8 cellular contexts compared by ENCODE assay signal in genomic region chr2:168758970-168759820, GRCh38. TPM values are rescaled to one million over a fixed set of nuclear protein-coding genes. Genes with fewer than 3 reads are reported as not detected.
DNase-seq lines count a peak whose midpoint lies in the region; ATAC-seq and TF ChIP-seq lines count a peak whose summit lies in the region.

No MANE protein-coding gene starts in this region.

- peaks cover 0 to 5% (median 2%) of the 10 kb centered on the region in 4 donors for H3K36me3 ChIP-seq in esophagus muscularis mucosa

- POLR2A ChIA-PET in HEK293T (lab: Yijun Ruan, JAX) (no interaction called here), T-cell (lab: Charles Lee) (no interaction called here)

- no peak overlapping the region for H3K27ac Mint-ChIP-seq in T-cell
- H3K27ac Mint-ChIP-seq in neural crest cell (ENCODE audit: unreplicated experiment): no peak overlapping the region

- H3K4me3 ChIP-seq in GM12864 (ENCODE audit: low read depth, low read length) (no peak overlapping the region), NB4 (ENCODE audit: low read depth, low read length) (no peak overlapping the region), esophagus muscularis mucosa (no peak overlapping the region)

- TF ChIP-seq CTCF in GM12864 (IDR thresholded peaks at IDR 0.05; ENCODE audit: low read depth, low read length, missing control alignments) (peak; percentile 54), NB4 (IDR thresholded peaks at IDR 0.05; ENCODE audit: low read depth, low read length) (peak; percentile 46), esophagus muscularis mucosa (IDR thresholded peaks at IDR 0.05) (peak; percentile 57 to 69 (median 62)), neural crest cell (conservative IDR thresholded peaks at IDR 0.05) (peak; percentile 73)

- no peak for TF ChIP-seq POLR2A in NB4 (IDR thresholded peaks at IDR 0.05; ENCODE audit: extremely low read depth, insufficient read length)
- TF ChIP-seq POLR2A in esophagus muscularis mucosa (IDR thresholded peaks at IDR 0.05; ENCODE audit: low read depth): no peak

- no peak overlapping the region for H3K27ac ChIP-seq in esophagus muscularis mucosa (replicated peaks in 1 of 4)

- H3K4me1 Mint-ChIP-seq in T-cell: peaks cover 48 to 51% (median 50%) of the 10 kb centered on the region in 3 donors
- no peaks in the 10 kb centered on the region for H3K4me1 Mint-ChIP-seq in neural crest cell

- CTCF ChIA-PET in HEK293T (lab: Yijun Ruan, JAX) (interaction anchor here (1.5 kb wide), 1 partner anchor 413 kb away, joined by 7 read pairs; no protein-coding TSS in a partner anchor), T-cell (lab: Charles Lee) (interaction anchor here (0.6 to 2.5 kb wide), 6 partner anchors 25 to 414 kb away, joined by 3 to 29 read pairs (median 4); no protein-coding TSS in a partner anchor)

- ATAC-seq in T-cell (replicated peaks in 1 of 4) (peak in 3 of 4 experiments; percentile 67 to 78 (median 74)), HG03045 (IDR thresholded peaks at IDR 0.05; ENCODE audit: unreplicated experiment) (no peak)

- 27% methylated on average over 3 of the region's 3 CpGs for WGBS in esophagus muscularis mucosa

- H3K27me3 ChIP-seq in esophagus muscularis mucosa: no peaks in the 10 kb centered on the region

- no peak overlapping the region for H3K4me3 Mint-ChIP-seq in T-cell
- no peak overlapping the region for H3K4me3 Mint-ChIP-seq in neural crest cell

- H3K4me1 ChIP-seq in esophagus muscularis mucosa: peaks cover 0 to 4% (median 4%) of the 10 kb centered on the region in 4 donors

- no peaks in the 10 kb centered on the region for H3K27me3 Mint-ChIP-seq in T-cell
- no peaks in the 10 kb centered on the region for H3K27me3 Mint-ChIP-seq in neural crest cell (ENCODE audit: low read depth)

- no peaks in the 10 kb centered on the region for H3K36me3 Mint-ChIP-seq in T-cell
- H3K36me3 Mint-ChIP-seq in neural crest cell (ENCODE audit: low read depth): peaks cover 2% of the 10 kb centered on the region

- no peaks in the 10 kb centered on the region for H3K9me3 Mint-ChIP-seq in T-cell
- H3K9me3 Mint-ChIP-seq in neural crest cell: no peaks in the 10 kb centered on the region

- DNase-seq in AG08396 (ENCODE audit: low spot score): peak; percentile 53
- peak; percentile 27 for DNase-seq in GM12864 (ENCODE audit: low read depth)
- peak; percentile 56 for DNase-seq in HEK293T (ENCODE audit: extremely low spot score)
- DNase-seq in NB4 (ENCODE audit: low read depth): peak; percentile 56
- DNase-seq in T-cell: peak in 14 of 34 experiments; percentile 4 to 33 (median 10)
- no peak for DNase-seq in esophagus muscularis mucosa (ENCODE audit: extremely low spot score)
- no peak for DNase-seq in neural crest cell (ENCODE audit: low read depth, low spot score)

- intact Hi-C loops in esophagus muscularis mucosa (cut with DNase I): loop anchor here (2.0 to 10.0 kb wide), 2 partner anchors 304 to 410 kb away; partner anchors contain the start of gene CERS6

- no peaks in the 10 kb centered on the region for H3K9me3 ChIP-seq in esophagus muscularis mucosa

- no peak for TF ChIP-seq EP300 in esophagus muscularis mucosa (IDR thresholded peaks at IDR 0.05)

TF ChIP-seq in HEK293T, 16 proteins besides CTCF, POLR2A, EP300 and RAD21:
- no peak for TF ChIP-seq SUZ12 (IDR thresholded peaks at IDR 0.05)
- no peak for TF ChIP-seq PKNOX1 (IDR thresholded peaks at IDR 0.05)
- TF ChIP-seq CTBP1 (IDR thresholded peaks at IDR 0.05; ENCODE audit: borderline replicate concordance): no peak
- TF ChIP-seq ZNF384 (IDR thresholded peaks at IDR 0.05): no peak
- TF ChIP-seq FOXM1 (IDR thresholded peaks at IDR 0.05; ENCODE audit: borderline replicate concordance): no peak
- no peak for TF ChIP-seq ELF4 (IDR thresholded peaks at IDR 0.05)
- TF ChIP-seq HDGF (IDR thresholded peaks at IDR 0.05; ENCODE audit: borderline replicate concordance): no peak
- TF ChIP-seq SP1 (IDR thresholded peaks at IDR 0.05): no peak
- TF ChIP-seq TARDBP (IDR thresholded peaks at IDR 0.05): no peak
- no peak for TF ChIP-seq FOXA1 (IDR thresholded peaks at IDR 0.05)
- no peak for TF ChIP-seq ARNT (IDR thresholded peaks at IDR 0.05)
- TF ChIP-seq L3MBTL2 (conservative IDR thresholded peaks at IDR 0.05): no peak
- no peak for TF ChIP-seq FOXK2 (IDR thresholded peaks at IDR 0.05)
- no peak for TF ChIP-seq LEF1 (IDR thresholded peaks at IDR 0.05; ENCODE audit: borderline replicate concordance)
- no peak for TF ChIP-seq NFRKB (IDR thresholded peaks at IDR 0.05)
- TF ChIP-seq BHLHE40 (IDR thresholded peaks at IDR 0.05; ENCODE audit: borderline replicate concordance): no peak

RNA-seq across cellular contexts. Expression of gene NOSTRIN, which starts 43.2 kb away (rescaled TPM):
- total RNA-seq in T-cell (under 1 TPM in 4 of 5 donors, not detected in 1; 0.13 to 0.82 (median 0.45) TPM), esophagus muscularis mucosa (10 to 100 TPM in 3 of 4 donors, 1 to 10 TPM in 1; 6.6 to 21.5 (median 16.2) TPM), neural crest cell (not detected in 2 replicates)

Comparison
In these comparisons a context has a peak if more than half of its experiments do, and no peak if none do; other contexts are left out.
1. DNase-seq: peak in AG08396 (single experiment), GM12864 (single experiment), HEK293T (single experiment) and NB4 (single experiment); none in esophagus muscularis mucosa (single experiment) and neural crest cell (single experiment).
2. Peak in every context shown above with its lines, with median percentiles within 50 percentile points of each other: CTCF ChIP-seq.